In genomic region chr9:131732061-131732526, GRCh38 we compare ENCODE assay signal across 8 cellular contexts. TPM values are rescaled to one million over a fixed set of nuclear protein-coding genes. Genes with fewer than 3 reads are reported as not detected.
DNase-seq lines count a peak whose midpoint lies in the region; ATAC-seq and TF ChIP-seq lines count a peak whose summit lies in the region.

No MANE protein-coding gene starts in this region.

- no peak for TF ChIP-seq CTCF in SK-N-SH (IDR thresholded peaks at IDR 0.05)
- no peak for TF ChIP-seq CTCF in glutamatergic neuron (IDR thresholded peaks at IDR 0.05; ENCODE audit: partially characterized antibody, unreplicated experiment)
- TF ChIP-seq CTCF in suprapubic skin (IDR thresholded peaks at IDR 0.05) = no peak

- TF ChIP-seq POLR2A in suprapubic skin (IDR thresholded peaks at IDR 0.05) = no peak

- H3K4me1 ChIP-seq in SK-N-SH (ENCODE audit: control insufficient read depth in 1 of 2, insufficient read depth in 2 of 2, low read depth in 1 of 2, low read length in 1 of 2) (peaks cover 43 to 47% of the 10 kb centered on the region in 2 experiments), suprapubic skin (peaks cover 92% of the 10 kb centered on the region)

- TF ChIP-seq EP300 in SK-N-SH (IDR thresholded peaks at IDR 0.05; ENCODE audit: borderline replicate concordance in 1 of 2, low read depth in 1 of 2, low read length in 1 of 2) (no peak), suprapubic skin (IDR thresholded peaks at IDR 0.05) (no peak)

- H3K9me3 ChIP-seq in SK-N-SH (no peaks in the 10 kb centered on the region), suprapubic skin (no peaks in the 10 kb centered on the region)

- POLR2A ChIA-PET in SK-N-SH (lab: Yijun Ruan, JAX) = no interaction called here

- H3K4me3 Mint-ChIP-seq in T-helper 1 cell treated with Interleukin-12 subunit alpha and Interleukin-12 subunit beta and Interleukin-4 antibody, amounts not matched to agents 30 μg/mL and 1 μg/mL, for 36 hours = peak overlapping the region; percentile 71
- H3K4me3 Mint-ChIP-seq in glutamatergic neuron (ENCODE audit: unreplicated experiment) = peak overlapping the region; percentile 35

- no peak for DNase-seq in SK-N-SH
- no peak for DNase-seq in glutamatergic neuron
- no peak for DNase-seq in suprapubic skin (ENCODE audit: low spot score in 2 of 2)
- DNase-seq in T1000 (lab: John Stamatoyannopoulos, UW) = no peak
- no peak for DNase-seq in globus pallidus (ENCODE audit: low spot score)

- H3K79me2 ChIP-seq in SK-N-SH (ENCODE audit: insufficient read depth) = peaks cover 85% of the 10 kb centered on the region

- H4K20me1 ChIP-seq in SK-N-SH (ENCODE audit: insufficient read depth) = peaks cover 48% of the 10 kb centered on the region

- H3K9ac ChIP-seq in SK-N-SH = no peak overlapping the region

- H2AFZ ChIP-seq in SK-N-SH (ENCODE audit: low read depth) = no peak overlapping the region

- no peaks in the 10 kb centered on the region for H3K27me3 ChIP-seq in SK-N-SH (ENCODE audit: insufficient read depth)
- no peaks in the 10 kb centered on the region for H3K27me3 ChIP-seq in suprapubic skin

- H3K4me3 ChIP-seq in SK-N-SH (ENCODE audit: low read depth in 2 of 2, low read length in 1 of 2) = no peak overlapping the region
- H3K4me3 ChIP-seq in suprapubic skin = no peak overlapping the region

- ATAC-seq in SK-N-SH treated with all-trans-retinoic acid at 6 μM for 48 hours (no peak), GM21825 (IDR thresholded peaks at IDR 0.05; ENCODE audit: unreplicated experiment) (no peak)

- no peaks in the 10 kb centered on the region for H3K9me2 ChIP-seq in SK-N-SH

- H3K36me3 Mint-ChIP-seq in T-helper 1 cell treated with Interleukin-12 subunit alpha and Interleukin-12 subunit beta and Interleukin-4 antibody, amounts not matched to agents 30 μg/mL and 1 μg/mL, for 36 hours (ENCODE audit: low read depth) = peaks cover 23% of the 10 kb centered on the region
- H3K36me3 Mint-ChIP-seq in glutamatergic neuron (ENCODE audit: unreplicated experiment) = no peaks in the 10 kb centered on the region

- H3K36me3 ChIP-seq in SK-N-SH (replicated peaks in 1 of 2; ENCODE audit: control insufficient read depth in 1 of 2, insufficient read depth in 2 of 2, low read length in 1 of 2) (no peaks in the 10 kb centered on the region), suprapubic skin (no peaks in the 10 kb centered on the region)

- no peaks in the 10 kb centered on the region for H3K27me3 Mint-ChIP-seq in T-helper 1 cell treated with Interleukin-12 subunit alpha and Interleukin-12 subunit beta and Interleukin-4 antibody, amounts not matched to agents 30 μg/mL and 1 μg/mL, for 36 hours (ENCODE audit: low read depth)
- peaks cover 7% of the 10 kb centered on the region for H3K27me3 Mint-ChIP-seq in glutamatergic neuron (ENCODE audit: unreplicated experiment)

- TF ChIP-seq RAD21 in SK-N-SH (IDR thresholded peaks at IDR 0.05; ENCODE audit: low read length) = no peak

- peaks cover 14% of the 10 kb centered on the region for H3F3A ChIP-seq in SK-N-SH (replicated peaks; ENCODE audit: insufficient read depth)

- peaks cover 84% of the 10 kb centered on the region for H3K4me1 Mint-ChIP-seq in T-helper 1 cell treated with Interleukin-12 subunit alpha and Interleukin-12 subunit beta and Interleukin-4 antibody, amounts not matched to agents 30 μg/mL and 1 μg/mL, for 36 hours (ENCODE audit: low read depth)
- peaks cover 81% of the 10 kb centered on the region for H3K4me1 Mint-ChIP-seq in glutamatergic neuron (ENCODE audit: low read depth, unreplicated experiment)

- CTCF ChIA-PET in SK-N-SH (lab: Yijun Ruan, JAX) = interaction anchor here (0.8 to 6.2 kb wide), 10 partner anchors 8 to 536 kb away, joined by 3 to 47 read pairs (median 4); partner anchors contain the start of gene RAPGEF1

- H3K27ac ChIP-seq in SK-N-SH (ENCODE audit: low read depth in 2 of 2, low read length in 1 of 2) (peak overlapping the region in 1 of 2 experiments; percentile 11; a peak in 1 of 4 replicates), suprapubic skin (peak overlapping the region; percentile 67)

- H3K27ac Mint-ChIP-seq in T-helper 1 cell treated with Interleukin-12 subunit alpha and Interleukin-12 subunit beta and Interleukin-4 antibody, amounts not matched to agents 30 μg/mL and 1 μg/mL, for 36 hours = peak overlapping the region; percentile 93
- peak overlapping the region; percentile 62 for H3K27ac Mint-ChIP-seq in glutamatergic neuron (ENCODE audit: unreplicated experiment)

- H3K9me3 Mint-ChIP-seq in T-helper 1 cell treated with Interleukin-12 subunit alpha and Interleukin-12 subunit beta and Interleukin-4 antibody, amounts not matched to agents 30 μg/mL and 1 μg/mL, for 36 hours = no peaks in the 10 kb centered on the region
- H3K9me3 Mint-ChIP-seq in glutamatergic neuron (ENCODE audit: unreplicated experiment) = peaks cover 9% of the 10 kb centered on the region

- peak overlapping the region; percentile 48 for H3K4me2 ChIP-seq in SK-N-SH

- WGBS in SK-N-SH (ENCODE audit: low lambda C conversion rate) = 88% methylated on average over 8 of the region's 8 CpGs
- 59% methylated on average over 8 of the region's 8 CpGs for whole genome bisulfite sequencing in suprapubic skin

TF ChIP-seq in SK-N-SH, 30 proteins besides CTCF, POLR2A, EP300 and RAD21:
- TF ChIP-seq TEAD4 (IDR thresholded peaks at IDR 0.05; ENCODE audit: borderline replicate concordance, insufficient read depth) = no peak
- TF ChIP-seq RXRA (IDR thresholded peaks at IDR 0.05; ENCODE audit: borderline replicate concordance, low read depth) = no peak

TF ChIP-seq in SK-N-SH treated with all-trans-retinoic acid at 6 μM for 48 hours, 23 proteins besides CTCF, POLR2A, EP300 and RAD21:
- TF ChIP-seq CSRNP3 (CRISPR knock-in tag; IDR thresholded peaks at IDR 0.05) (no peak), ZNF70 (CRISPR knock-in tag; IDR thresholded peaks at IDR 0.05) (no peak)
TF ChIP-seq in SK-N-SH treated with all-trans-retinoic acid at 6 μM for 48 hours: peak in this region for 0.

RNA-seq across cellular contexts. Expression of gene RAPGEF1, which starts 7.8 kb away (rescaled TPM):
- 26.2 and 27.0 TPM in 2 replicates for polyA plus RNA-seq in SK-N-SH (2012; rRNA removed)
- 16.1 and 21.6 TPM in 2 replicates for polyA plus RNA-seq in SK-N-SH (2012; cell fraction: cytosol; rRNA removed)
- polyA plus RNA-seq in SK-N-SH (2012; cell fraction: nucleus; rRNA removed) = 28.8 and 31.1 TPM in 2 replicates
- total RNA-seq in glutamatergic neuron (ENCODE audit: unreplicated experiment) (319 TPM), suprapubic skin (10 to 100 TPM; 43.0 to 58.3 (median 51.7) TPM)
